In genomic region chr11:78870655-78871054, GRCh38 we compare ENCODE assay signal across 16 cellular contexts.
"Had no signal": no experiment of that assay in that cellular context is flagged by ENCODE, and none has a peak within 500 bp of the region (broad histone marks: within the 10 kb centered on the region; RNA-seq: fewer than 3 reads in every experiment).

No MANE protein-coding gene starts in this region.

- H3K4me3 Mint-ChIP-seq: naive B cell; stimulated activated naive B cell treated with anti-CD40 and anti-IgM and Interleukin-4, amounts not matched to agents 10 μg/mL and 1 μg/mL and 100 μg/mL, for 72 hours; stimulated activated naive CD8-positive, alpha-beta T cell treated with anti-CD3 and anti-CD28 coated beads, Interleukin-15, amount 100 ng/mL, for 72 hours had no signal

- H3K27ac Mint-ChIP-seq: naive B cell; stimulated activated naive B cell treated with anti-CD40 and anti-IgM and Interleukin-4, amounts not matched to agents 10 μg/mL and 1 μg/mL and 100 μg/mL, for 72 hours had no signal

- H3K4me1 Mint-ChIP-seq: naive B cell; stimulated activated naive B cell treated with anti-CD40 and anti-IgM and Interleukin-4, amounts not matched to agents 10 μg/mL and 1 μg/mL and 100 μg/mL, for 72 hours; stimulated activated naive CD8-positive, alpha-beta T cell treated with anti-CD3 and anti-CD28 coated beads, Interleukin-15, amount 100 ng/mL, for 72 hours had no signal

- DNase-seq: effector memory CD4-positive, alpha-beta T cell; heart left ventricle; hippocampal formation; left colon; left ventricle myocardium superior; mesenchymal stem cell; naive B cell; posterior cingulate gyrus; sigmoid colon; stimulated activated CD4-positive, alpha-beta T cell treated with anti-CD3 and anti-CD28 coated beads, Interleukin-2, amount 100 ng/mL, for 24 hours; stimulated activated CD4-positive, alpha-beta T cell treated with anti-CD3 and anti-CD28 coated beads, Interleukin-4, amount 100 ng/mL, for 4 hours; stimulated activated naive B cell treated with anti-CD40 and anti-IgM and Interleukin-4, amounts not matched to agents 10 μg/mL and 1 μg/mL and 100 μg/mL, for 72 hours; stimulated activated naive CD8-positive, alpha-beta T cell treated with anti-CD3 and anti-CD28 coated beads, Interleukin-15, amount 100 ng/mL, for 72 hours; testis; transverse colon had no signal

- H3K36me3 Mint-ChIP-seq: naive B cell; stimulated activated naive B cell treated with anti-CD40 and anti-IgM and Interleukin-4, amounts not matched to agents 10 μg/mL and 1 μg/mL and 100 μg/mL, for 72 hours had no signal

- H3K9me3 Mint-ChIP-seq: stimulated activated naive B cell treated with anti-CD40 and anti-IgM and Interleukin-4, amounts not matched to agents 10 μg/mL and 1 μg/mL and 100 μg/mL, for 72 hours; stimulated activated naive CD8-positive, alpha-beta T cell treated with anti-CD3 and anti-CD28 coated beads, Interleukin-15, amount 100 ng/mL, for 72 hours had no signal

- ATAC-seq: esophagus mucosa; heart left ventricle; left colon; left ventricle myocardium superior; stimulated activated naive B cell treated with anti-CD40 and anti-IgM and Interleukin-4, amounts not matched to agents 10 μg/mL and 1 μg/mL and 100 μg/mL, for 72 hours; stimulated activated naive CD8-positive, alpha-beta T cell treated with anti-CD3 and anti-CD28 coated beads, Interleukin-15, amount 100 ng/mL, for 72 hours had no signal
